ENCODE assay signal across 1 cellular context in the genomic region with DNA sequence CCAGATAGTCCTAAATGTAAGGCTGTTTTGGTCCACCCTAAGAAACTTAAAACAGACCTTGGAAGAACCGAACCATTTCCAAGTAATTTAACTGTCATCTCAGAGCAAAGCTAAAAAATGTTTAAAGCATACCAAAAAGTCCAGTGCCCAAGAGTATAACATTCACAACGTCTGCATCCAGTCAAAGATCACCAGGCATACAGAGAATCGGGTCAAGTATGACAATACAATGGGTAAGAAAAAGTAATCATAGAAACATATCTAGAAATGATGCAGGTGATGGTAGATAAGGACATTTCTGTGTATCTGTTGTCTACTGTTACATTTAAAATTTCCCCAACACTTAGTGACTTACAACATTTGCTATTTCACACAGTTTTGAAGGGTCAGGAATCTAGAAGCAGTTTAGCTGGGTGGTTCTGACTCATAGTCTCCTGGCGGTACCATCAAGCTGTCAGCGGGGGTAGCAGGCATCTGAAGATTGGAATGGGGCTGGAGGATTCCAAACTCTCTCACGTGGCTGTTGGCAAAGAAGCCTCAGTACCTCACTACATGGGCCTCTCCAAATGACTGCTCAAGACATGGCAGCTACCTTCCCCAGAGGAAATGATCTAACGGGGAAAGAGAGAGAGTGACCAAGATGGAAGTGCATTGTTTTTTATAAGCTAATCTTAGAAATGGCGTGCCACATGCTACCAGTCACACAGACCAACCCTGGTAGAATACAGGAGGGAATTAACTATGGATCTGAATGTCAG.
TF ChIP-seq lines count a peak whose summit lies in the region.

No MANE protein-coding gene starts in this region.

TF ChIP-seq in WTC11, 78 proteins besides CTCF, POLR2A, EP300 and RAD21 (continued from another document):
- no peak for TF ChIP-seq HMGA2 (CRISPR knock-in tag; IDR thresholded peaks at IDR 0.05)
